11 cellular contexts compared by ENCODE assay signal in the genomic region with DNA sequence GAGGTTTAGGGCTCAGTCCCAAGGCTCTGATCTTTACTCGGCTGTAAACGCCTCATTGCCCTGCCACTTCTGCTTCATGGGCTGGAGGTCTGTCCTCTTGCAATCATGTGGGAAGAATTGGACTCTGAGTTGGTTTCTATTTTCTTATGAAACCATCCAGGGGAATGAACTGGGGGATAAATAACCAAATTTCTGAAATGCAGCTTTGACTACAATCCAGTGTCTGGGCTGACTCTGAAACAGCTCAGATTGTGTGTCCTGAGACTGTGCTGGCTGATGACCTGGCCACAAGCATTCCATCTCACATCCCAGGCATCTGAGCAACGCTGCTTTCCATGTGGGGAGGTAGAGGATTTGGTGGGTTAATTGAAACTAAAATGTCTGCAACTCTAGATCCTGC.
A peak's percentile ranks its signal among the peaks of the same experiment; 100 is the strongest.
DNase-seq lines count a peak whose midpoint lies in the region; ATAC-seq, FAIRE-seq and TF ChIP-seq lines count a peak whose summit lies in the region.
"Had no signal": no experiment of that assay in that cellular context is flagged by ENCODE, and none has a peak within 500 bp of the region (broad histone marks: within the 10 kb centered on the region; RNA-seq: fewer than 3 reads in every experiment).

No MANE protein-coding gene starts in this region.

- no peaks in the 10 kb centered on the region for H3K9me2 ChIP-seq in HCT116 (ENCODE audit: insufficient read depth)

- ATAC-seq in HCT116: no peak
- no peak for ATAC-seq in GM21723 (IDR thresholded peaks at IDR 0.05; ENCODE audit: unreplicated experiment)

- no peaks in the 10 kb centered on the region for H3K79me2 ChIP-seq in HCT116 (ENCODE audit: insufficient read depth, low read length)
- no peaks in the 10 kb centered on the region for H3K79me2 ChIP-seq in keratinocyte (ENCODE audit: control insufficient read depth, insufficient read depth, low read length)

- TF ChIP-seq CTCF in HCT116 (IDR thresholded peaks at IDR 0.05 in 2 of 3, conservative IDR thresholded peaks at IDR 0.05 in 1 of 3; ENCODE audit: borderline replicate concordance in 1 of 3, insufficient read depth in 1 of 3, low read depth in 2 of 3, low read length in 2 of 3) (no peak), brain microvascular endothelial cell (IDR thresholded peaks at IDR 0.05; ENCODE audit: low read depth, low read length, missing control alignments) (no peak), keratinocyte (optimal IDR thresholded peaks at IDR 0.05 in 1 of 3, IDR thresholded peaks at IDR 0.05 in 1 of 3, conservative IDR thresholded peaks at IDR 0.05 in 1 of 3; ENCODE audit: extremely low read depth in 1 of 3, insufficient read depth in 2 of 3, low read length in 3 of 3) (no peak), tibial artery (IDR thresholded peaks at IDR 0.05) (no peak)

- H3K9ac ChIP-seq in HCT116 (ENCODE audit: low read length) (0 out of 2 replicates have a peak overlapping the region, but pooled peaks have one; percentile 7), keratinocyte (ENCODE audit: control insufficient read depth, extremely low read depth, insufficient read depth, low read length) (no peak overlapping the region)

- no peak overlapping the region for H3K27ac ChIP-seq in HCT116 (ENCODE audit: low read depth, low read length)
- peak overlapping the region; percentile 99 for H3K27ac ChIP-seq in brain microvascular endothelial cell
- H3K27ac ChIP-seq in keratinocyte (ENCODE audit: control insufficient read depth, insufficient read depth, low read length): peak overlapping the region; percentile 99
- H3K27ac ChIP-seq in tibial artery: peak overlapping the region in 1 of 2 donors; percentile 36

- DNase-seq in HCT116 (ENCODE audit: low read depth, low spot score) (no peak), brain microvascular endothelial cell (peak; percentile 90), keratinocyte (ENCODE audit: low read depth, low spot score) (no peak), tibial artery (peak; percentile 68 to 72), SW480 (ENCODE audit: low spot score) (no peak), ureter (ENCODE audit: low spot score) (no peak), MV-4-11 (lab: John Stamatoyannopoulos, UW) (no peak)
- DNase-seq: activated CD4-positive, alpha-beta T cell treated with anti-CD3 and anti-CD28 coated beads for 4 hours; activated gamma-delta T cell treated with Interleukin-2 at 50 U/mL for 16 hours had no signal

- H3K4me2 ChIP-seq in HCT116 (ENCODE audit: low read length) (peak overlapping the region; percentile 73), keratinocyte (ENCODE audit: control insufficient read depth, extremely low read depth, insufficient read depth, low read depth, low read length) (no peak overlapping the region)

- H3K27me3 ChIP-seq in HCT116 (ENCODE audit: insufficient read depth, low read length) (no peaks in the 10 kb centered on the region), brain microvascular endothelial cell (replicated peaks) (no peaks in the 10 kb centered on the region), keratinocyte (ENCODE audit: control insufficient read depth, extremely low read depth, insufficient read depth, low read length) (no peaks in the 10 kb centered on the region), tibial artery (no peaks in the 10 kb centered on the region)

- CTCF ChIA-PET in HCT116 (lab: Charles Lee): no interaction called here

- H3K36me3 ChIP-seq in HCT116 (ENCODE audit: control insufficient read depth in 1 of 2, insufficient read depth in 2 of 2, low read length in 2 of 2): peaks cover 0 to 8% of the 10 kb centered on the region in 2 experiments; a peak in 1 of 4 replicates
- no peaks in the 10 kb centered on the region for H3K36me3 ChIP-seq in brain microvascular endothelial cell (replicated peaks)
- H3K36me3 ChIP-seq in keratinocyte (ENCODE audit: control insufficient read depth in 2 of 2, extremely low read depth in 1 of 2, insufficient read depth in 2 of 2, low read length in 2 of 2): no peaks in the 10 kb centered on the region
- no peaks in the 10 kb centered on the region for H3K36me3 ChIP-seq in tibial artery

- dilution Hi-C loops in keratinocyte (cut with MboI; ENCODE audit: extremely low pct_ligation_motif_present, low sequenced_read_pairs): no loop called here

- H3K4me1 ChIP-seq in HCT116 (ENCODE audit: control insufficient read depth in 1 of 2, insufficient read depth in 2 of 2, low read length in 2 of 2) (peaks cover 13 to 31% of the 10 kb centered on the region in 2 experiments), keratinocyte (ENCODE audit: control insufficient read depth, extremely low read depth, insufficient read depth, low read length) (peaks cover 21% of the 10 kb centered on the region), tibial artery (peaks cover 0 to 26% (median 1%) of the 10 kb centered on the region in 4 donors)

- no peak overlapping the region for H3K4me3 ChIP-seq in HCT116 (replicated peaks in 1 of 2; ENCODE audit: low read depth in 1 of 2, low read length in 2 of 2)
- H3K4me3 ChIP-seq in brain microvascular endothelial cell (ENCODE audit: low read depth, low read length): no peak overlapping the region
- H3K4me3 ChIP-seq in keratinocyte (ENCODE audit: control insufficient read depth in 2 of 3, extremely low read depth in 1 of 3, insufficient read depth in 2 of 3, low read depth in 1 of 3, low read length in 3 of 3): no peak overlapping the region
- no peak overlapping the region for H3K4me3 ChIP-seq in tibial artery
- H3K4me3 ChIP-seq: skin epidermis had no signal

- BruUV-seq in HCT116 (replicated peaks; lab: Mats Ljungman, UMichigan): no TSS peak

- H2AFZ ChIP-seq in HCT116 (ENCODE audit: low read depth, low read length, poor library complexity, severe bottlenecking): peak overlapping the region; percentile 52
- no peak overlapping the region for H2AFZ ChIP-seq in keratinocyte (ENCODE audit: control insufficient read depth, low read length)

- TF ChIP-seq RAD21 in HCT116 (IDR thresholded peaks at IDR 0.05; ENCODE audit: low read depth): no peak

- intact Hi-C loops in HCT116 (cut with micrococcal nuclease): no loop called here
- intact Hi-C loops in tibial artery (cut with DNase I; ENCODE audit: low total_unique reads): no loop called here

- H3K9me3 ChIP-seq in HCT116 (ENCODE audit: control insufficient read depth in 1 of 2, insufficient read depth in 1 of 2, low read depth in 1 of 2, low read length in 2 of 2) (peaks cover 0 to 5% of the 10 kb centered on the region in 2 experiments; a peak in 1 of 4 replicates), keratinocyte (ENCODE audit: control insufficient read depth, low read depth, low read length) (peaks cover 12% of the 10 kb centered on the region), tibial artery (no peaks in the 10 kb centered on the region)

- RAD21 ChIA-PET in HCT116 (lab: Charles Lee; ENCODE audit: low non-redundant PET in 1 of 2, low total read pairs in 2 of 2, uncharacterized antibody in 2 of 2, unreplicated experiment in 2 of 2): no interaction called here

- FAIRE-seq in keratinocyte (lab: Jason Lieb, UNC): no peak

- POLR2A ChIA-PET in HCT116 (lab: Charles Lee): no interaction called here

- no peaks in the 10 kb centered on the region for H4K20me1 ChIP-seq in HCT116 (ENCODE audit: insufficient read depth)
- no peaks in the 10 kb centered on the region for H4K20me1 ChIP-seq in keratinocyte (ENCODE audit: control insufficient read depth, extremely low read depth, insufficient read depth, low read length)

- in situ Hi-C loops in brain microvascular endothelial cell (cut with HindIII; ENCODE audit: low pct_ligation_motif_present, low sequenced_read_pairs): no loop called here

- TF ChIP-seq POLR2A in HCT116 (IDR thresholded peaks at IDR 0.05; ENCODE audit: borderline replicate concordance, extremely low read depth, insufficient read depth, insufficient read length): no peak

- no peaks in the 10 kb centered on the region for H3K9me1 ChIP-seq in keratinocyte (ENCODE audit: control insufficient read depth, extremely low read depth, insufficient read depth, low read length)

TF ChIP-seq in HCT116, 20 proteins besides CTCF, POLR2A, EP300 and RAD21:
- TF ChIP-seq EZH2phosphoT487 (IDR thresholded peaks at IDR 0.05; ENCODE audit: borderline replicate concordance) (no peak), TCF7L2 (IDR thresholded peaks at IDR 0.05; ENCODE audit: borderline replicate concordance, extremely low read depth, insufficient read depth, insufficient read length) (no peak), POLR2AphosphoS5 (IDR thresholded peaks at IDR 0.05; ENCODE audit: low read depth, low read length) (no peak), EZH2 (IDR thresholded peaks at IDR 0.05) (no peak), SP1 (IDR thresholded peaks at IDR 0.05; ENCODE audit: low read depth) (no peak), ELF1 (IDR thresholded peaks at IDR 0.05; ENCODE audit: borderline replicate concordance, low read depth) (no peak), CBX3 (IDR thresholded peaks at IDR 0.05; ENCODE audit: low read depth) (no peak), ZNF274 (IDR thresholded peaks at IDR 0.05; ENCODE audit: low read depth, low read length) (no peak), CEBPB (IDR thresholded peaks at IDR 0.05; ENCODE audit: low read depth) (no peak)
- TF ChIP-seq, protein P1, sequence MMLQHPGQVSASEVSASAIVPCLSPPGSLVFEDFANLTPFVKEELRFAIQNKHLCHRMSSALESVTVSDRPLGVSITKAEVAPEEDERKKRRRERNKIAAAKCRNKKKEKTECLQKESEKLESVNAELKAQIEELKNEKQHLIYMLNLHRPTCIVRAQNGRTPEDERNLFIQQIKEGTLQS (IDR thresholded peaks at IDR 0.05): no peak

Comparison
In these comparisons a context has a peak if more than half of its experiments do, and no peak if none do; other contexts are left out.
1. DNase-seq: peak in brain microvascular endothelial cell (single experiment) and tibial artery (2 of 2); none in HCT116 (single experiment), keratinocyte (single experiment), SW480 (single experiment), ureter (single experiment) and MV-4-11 (single experiment).